Comparison of ENCODE assay signal across 10 cellular contexts in genomic region chr19:14383556-14383897, GRCh38. TPM values are rescaled to one million over a fixed set of nuclear protein-coding genes. Genes with fewer than 3 reads are reported as not detected.
DNase-seq lines count a peak whose midpoint lies in the region; ATAC-seq and TF ChIP-seq lines count a peak whose summit lies in the region.
"Had no signal": no experiment of that assay in that cellular context is flagged by ENCODE, and none has a peak within 500 bp of the region (broad histone marks: within the 10 kb centered on the region; RNA-seq: fewer than 3 reads in every experiment).

No MANE protein-coding gene starts in this region.

- DNase-seq in Calu3, result no peak
- peak; percentile 61 for DNase-seq in NB4 (ENCODE audit: low read depth)
- no peak for DNase-seq in dorsolateral prefrontal cortex
- no peak for DNase-seq in psoas muscle
- no peak for DNase-seq in Karpas-422
- no peak for DNase-seq in dedifferentiated amniotic fluid mesenchymal stem cell (ENCODE audit: extremely low spot score)
- DNase-seq in hippocampal formation (lab: John Stamatoyannopoulos, UW), result no peak
- DNase-seq: NCI-H1092 treated with DMSO at 0.1 percent for 48 hours had no signal

- H3K4me3 Mint-ChIP-seq in Calu3 (ENCODE audit: low read depth, unreplicated experiment), result peak overlapping the region; percentile 43

- BruUV-seq in Calu3 (replicated peaks; lab: Mats Ljungman, UMichigan), result no TSS peak

- peaks cover 19% of the 10 kb centered on the region for H3K4me1 Mint-ChIP-seq in Calu3 (ENCODE audit: low read depth, unreplicated experiment)

- TF ChIP-seq POLR2A in NB4 (IDR thresholded peaks at IDR 0.05; ENCODE audit: extremely low read depth, insufficient read length), result no peak

- no peaks in the 10 kb centered on the region for H4K20me1 ChIP-seq in Karpas-422 (ENCODE audit: insufficient read depth, low read depth, low read length)

- peak overlapping the region in 42 of 59 donors; percentile 2 to 88 (median 57) for H3K27ac ChIP-seq in dorsolateral prefrontal cortex
- H3K27ac ChIP-seq in psoas muscle, result peak overlapping the region; percentile 95
- no peak overlapping the region for H3K27ac ChIP-seq in Karpas-422 (ENCODE audit: low read length)

- H3K27me3 Mint-ChIP-seq in Calu3 (ENCODE audit: unreplicated experiment), result no peaks in the 10 kb centered on the region

- CTCF ChIA-PET in Calu3 (lab: Charles Lee), result no interaction called here

- WGBS in psoas muscle, 3 donors, result 20 to 26% (median 23%) methylated on average over 3 of the region's 3 CpGs

- no peaks in the 10 kb centered on the region for H3K79me2 ChIP-seq in Karpas-422 (ENCODE audit: low read length)

- H3K9me3 ChIP-seq in psoas muscle (no peaks in the 10 kb centered on the region), Karpas-422 (ENCODE audit: low read length) (no peaks in the 10 kb centered on the region)
- H3K9me3 ChIP-seq: mucosa of descending colon had no signal

- H3K4me3 ChIP-seq in NB4 (ENCODE audit: low read depth, low read length) (peak overlapping the region; percentile 90), dorsolateral prefrontal cortex (peak overlapping the region in 10 of 59 donors; percentile 0 to 70 (median 18)), psoas muscle (peak overlapping the region; percentile 85), Karpas-422 (ENCODE audit: low read length) (no peak overlapping the region)
- H3K4me3 ChIP-seq: mucosa of descending colon had no signal

- H3K27me3 ChIP-seq in dorsolateral prefrontal cortex, result peaks cover 0 to 5% (median 0%) of the 10 kb centered on the region in 45 donors
- H3K27me3 ChIP-seq in psoas muscle (ENCODE audit: insufficient read depth in 3 of 3, low read length in 2 of 3), result no peaks in the 10 kb centered on the region
- no peaks in the 10 kb centered on the region for H3K27me3 ChIP-seq in Karpas-422 (ENCODE audit: low read length)

- peaks cover 38% of the 10 kb centered on the region for H3K36me3 Mint-ChIP-seq in Calu3 (ENCODE audit: insufficient read depth, unreplicated experiment)

- no peak overlapping the region for H2AFZ ChIP-seq in Karpas-422 (ENCODE audit: low read length)

- H3K36me3 ChIP-seq in psoas muscle (ENCODE audit: insufficient read depth in 1 of 2, low read depth in 1 of 2) (peaks cover 0 to 5% of the 10 kb centered on the region in 2 donors), Karpas-422 (ENCODE audit: insufficient read depth, low read length) (no peaks in the 10 kb centered on the region)

- peak overlapping the region; percentile 74 for H3K27ac Mint-ChIP-seq in Calu3 (ENCODE audit: unreplicated experiment)

- no peak for TF ChIP-seq CTCF in Calu3 (IDR thresholded peaks at IDR 0.05; ENCODE audit: unreplicated experiment)
- no peak for TF ChIP-seq CTCF in NB4 (IDR thresholded peaks at IDR 0.05; ENCODE audit: low read depth, low read length)
- no peak for TF ChIP-seq CTCF in dorsolateral prefrontal cortex (IDR thresholded peaks at IDR 0.05 in 54 of 56, conservative IDR thresholded peaks at IDR 0.05 in 2 of 56; ENCODE audit: low read depth in 1 of 56, partially characterized antibody in 56 of 56)
- no peak for TF ChIP-seq CTCF in psoas muscle (IDR thresholded peaks at IDR 0.05)

- H3K4me1 ChIP-seq in psoas muscle (peaks cover 33% of the 10 kb centered on the region), Karpas-422 (ENCODE audit: low read length) (peaks cover 12% of the 10 kb centered on the region)

- no peaks in the 10 kb centered on the region for H3K9me2 ChIP-seq in Karpas-422 (replicated peaks; ENCODE audit: insufficient read depth, low read length)

- no peak overlapping the region for H3K9ac ChIP-seq in Karpas-422 (ENCODE audit: low read length)

- intact Hi-C loops in Calu3 (cut with micrococcal nuclease; ENCODE audit: unreplicated experiment) (no loop called here), dorsolateral prefrontal cortex (cut with DNase I) (no loop called here), psoas muscle (cut with DNase I) (no loop called here)

- no peak overlapping the region for H3K4me2 ChIP-seq in Karpas-422 (ENCODE audit: low read depth, low read length, poor library complexity, severe bottlenecking)

- H3K9me3 Mint-ChIP-seq in Calu3 (ENCODE audit: low read depth, unreplicated experiment), result no peaks in the 10 kb centered on the region

- no peak for ATAC-seq in psoas muscle
- no peak for ATAC-seq in HG03439 (IDR thresholded peaks at IDR 0.05; ENCODE audit: unreplicated experiment)

RNA-seq across cellular contexts. Expression of gene ADGRE5, which starts 2.3 kb away (rescaled TPM):
- total RNA-seq in Calu3 (2022) (72.0 and 90.5 TPM in 2 replicates), dorsolateral prefrontal cortex (10 to 100 TPM in 67 of 120 experiments, 1 to 10 TPM in 53; 3.9 to 39.0 (median 10.7) TPM), psoas muscle (10 to 100 TPM; 20.8 to 57.6 (median 40.1) TPM)
- 10 to 100 TPM; 15.6 to 40.2 (median 28.5) TPM for polyA plus RNA-seq in psoas muscle
- total RNA-seq in Karpas-422 (2014; rRNA removed; shearing (Covaris generic); ENCODE audit: low replicate concordance), result not detected in 2 replicates

RNA-seq across cellular contexts. Expression of gene DDX39A, which starts 35.6 kb away (rescaled TPM):
- total RNA-seq in Calu3 (2022), result 96.1 and 104 TPM in 2 replicates
- 10 to 100 TPM; 17.5 to 45.6 (median 29.1) TPM for total RNA-seq in dorsolateral prefrontal cortex
- 10 to 100 TPM; 14.8 to 32.4 (median 26.6) TPM for total RNA-seq in psoas muscle
- polyA plus RNA-seq in psoas muscle, result 10 to 100 TPM; 38.7 to 93.0 (median 45.3) TPM
- total RNA-seq in Karpas-422 (2014; rRNA removed; shearing (Covaris generic); ENCODE audit: low replicate concordance), result 92.4 and 151 TPM in 2 replicates

RNA-seq across cellular contexts. Expression of gene PKN1, which starts 49.6 kb away (rescaled TPM):
- total RNA-seq in Calu3 (2022) (138 and 139 TPM in 2 replicates), dorsolateral prefrontal cortex (100 to 1,000 TPM in 6 of 120 experiments, 10 to 100 TPM in 114; 45.9 to 129 (median 73.3) TPM), psoas muscle (100 to 1,000 TPM in 2 of 4 donors, 10 to 100 TPM in 2; 61.1 to 136 (median 102) TPM)
- polyA plus RNA-seq in psoas muscle, result 10 to 100 TPM; 40.7 to 69.2 (median 62.9) TPM
- 66.3 and 186 TPM in 2 replicates for total RNA-seq in Karpas-422 (2014; rRNA removed; shearing (Covaris generic); ENCODE audit: low replicate concordance)
